Comparison of ENCODE assay signal across 14 cellular contexts in genomic region chr9:91714874-91715615, GRCh38.
DNase-seq lines count a peak whose midpoint lies in the region; ATAC-seq and TF ChIP-seq lines count a peak whose summit lies in the region.
"Had no signal": no experiment of that assay in that cellular context is flagged by ENCODE, and none has a peak within 500 bp of the region (broad histone marks: within the 10 kb centered on the region; RNA-seq: fewer than 3 reads in every experiment).

No MANE protein-coding gene starts in this region.

- CTCF ChIA-PET in AG04450 (lab: Charles Lee) = interaction anchor here (0.6 to 1.1 kb wide), 3 partner anchors 12 to 804 kb away, joined by 3 to 7 read pairs (median 3); no protein-coding TSS in a partner anchor

- no peak overlapping the region for H3K27ac ChIP-seq in AG04450 (ENCODE audit: low read depth, low read length)
- H3K27ac ChIP-seq in gastroesophageal sphincter = peak overlapping the region; percentile 33 to 87 (median 68)
- no peak overlapping the region for H3K27ac ChIP-seq in Peyer's patch

- H3K36me3 ChIP-seq in gastroesophageal sphincter (no peaks in the 10 kb centered on the region), Peyer's patch (no peaks in the 10 kb centered on the region)
- H3K36me3 ChIP-seq: BE2C, HAP-1 had no signal

- no peak for TF ChIP-seq EP300 in gastroesophageal sphincter (IDR thresholded peaks at IDR 0.05)

- POLR2A ChIA-PET in AG04450 (lab: Yijun Ruan, JAX) = no interaction called here

- TF ChIP-seq POLR2A in gastroesophageal sphincter (IDR thresholded peaks at IDR 0.05) (no peak), Peyer's patch (IDR thresholded peaks at IDR 0.05) (no peak)

- TF ChIP-seq CTCF in AG04450 (IDR thresholded peaks at IDR 0.05; ENCODE audit: low read depth, low read length) (no peak), LNCaP clone FGC (IDR thresholded peaks at IDR 0.05; ENCODE audit: control insufficient read depth, extremely low read depth, insufficient read depth) (no peak), gastroesophageal sphincter (IDR thresholded peaks at IDR 0.05) (no peak), retinal pigment epithelial cell (conservative IDR thresholded peaks at IDR 0.05; ENCODE audit: low read depth, low read length) (no peak), Peyer's patch (IDR thresholded peaks at IDR 0.05) (no peak)

- H3K9me3 ChIP-seq in AG04450 (ENCODE audit: control insufficient read depth, insufficient read depth, low read length) (peaks cover 8% of the 10 kb centered on the region; the same call in 1 of the 2 replicates), gastroesophageal sphincter (peaks cover 0 to 4% (median 0%) of the 10 kb centered on the region in 3 donors), Peyer's patch (no peaks in the 10 kb centered on the region)
- H3K9me3 ChIP-seq: BE2C, HAP-1 had no signal

- DNase-seq in AG04450 (ENCODE audit: low read depth, low spot score) (no peak), LNCaP clone FGC (ENCODE audit: low read depth) (no peak), retinal pigment epithelial cell (ENCODE audit: low read depth) (no peak), Peyer's patch (no peak), hypothalamus (lab: John Stamatoyannopoulos, UW) (no peak)
- DNase-seq: activated CD4-positive, CD25-positive, alpha-beta regulatory T cell; activated gamma-delta T cell treated with Interleukin-2 at 50 U/mL for 16 hours; NCI-H146 had no signal

- WGBS in gastroesophageal sphincter (ENCODE audit: low coverage in 1 of 2), 2 donors = 76 to 79% methylated on average over 11 to 14 of the region's 14 CpGs

- peaks cover 0 to 17% (median 0%) of the 10 kb centered on the region in 3 donors for H3K4me1 ChIP-seq in gastroesophageal sphincter
- H3K4me1 ChIP-seq in Peyer's patch = no peaks in the 10 kb centered on the region
- H3K4me1 ChIP-seq: BE2C had no signal

- ATAC-seq in gastroesophageal sphincter (no peak), GM18858 (IDR thresholded peaks at IDR 0.05; ENCODE audit: unreplicated experiment) (no peak), GM18909 (IDR thresholded peaks at IDR 0.05; ENCODE audit: poor library complexity, unreplicated experiment) (no peak)
- ATAC-seq: stimulated activated naive CD8-positive, alpha-beta T cell treated with anti-CD3 and anti-CD28 coated beads, Interleukin-15, Interleukin-2, amounts not matched to agents 100 U/mL and 50 U/mL, for 24 hours had no signal

- peak overlapping the region; percentile 60; the same call in 1 of the 2 replicates for H3K4me3 ChIP-seq in AG04450 (ENCODE audit: low read depth, low read length)
- peak overlapping the region; percentile 46 for H3K4me3 ChIP-seq in LNCaP clone FGC (ENCODE audit: low read depth, low read length)
- H3K4me3 ChIP-seq in gastroesophageal sphincter = peak overlapping the region in 1 of 2 donors; percentile 44
- H3K4me3 ChIP-seq in retinal pigment epithelial cell (ENCODE audit: low read length) = peak overlapping the region; percentile 54
- H3K4me3 ChIP-seq in Peyer's patch = peak overlapping the region in 1 of 4 donors; percentile 38

- H3K27me3 ChIP-seq in AG04450 (ENCODE audit: control insufficient read depth, insufficient read depth, low read length) = peaks cover 2% of the 10 kb centered on the region
- no peaks in the 10 kb centered on the region for H3K27me3 ChIP-seq in gastroesophageal sphincter
- no peaks in the 10 kb centered on the region for H3K27me3 ChIP-seq in Peyer's patch
- H3K27me3 ChIP-seq: BE2C had no signal

Comparison
In these comparisons a context has a peak if more than half of its experiments do, and no peak if none do; other contexts are left out.
1. H3K27ac ChIP-seq: peak in gastroesophageal sphincter (4 of 4); none in AG04450 (single experiment) and Peyer's patch (0 of 4).